Comparison of ENCODE assay signal across 23 cellular contexts in the genomic region with DNA sequence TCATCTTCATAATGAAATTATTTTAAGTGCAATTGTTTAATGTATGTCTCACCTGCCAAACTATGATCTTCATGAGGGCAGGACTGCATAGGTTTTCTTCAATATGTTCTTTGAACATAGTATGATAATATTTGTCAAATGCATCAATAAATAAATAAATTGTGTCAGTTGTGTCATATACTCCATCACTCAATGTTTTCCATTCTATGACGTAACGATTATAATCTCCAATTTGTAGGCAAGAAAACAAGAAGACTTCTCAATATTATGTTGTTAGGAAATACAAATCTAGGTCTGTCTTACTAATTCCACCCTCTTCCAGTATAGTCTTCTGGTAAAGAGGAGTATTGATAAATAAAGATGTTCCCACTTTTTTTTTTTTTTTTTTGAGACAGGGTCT.
"Had no signal": no experiment of that assay in that cellular context is flagged by ENCODE, and none has a peak within 500 bp of the region (broad histone marks: within the 10 kb centered on the region; RNA-seq: fewer than 3 reads in every experiment).

No MANE protein-coding gene starts in this region.

- H3K36me3 Mint-ChIP-seq: naive thymus-derived CD4-positive, alpha-beta T cell had no signal

- H3K9me3 ChIP-seq: esophagus squamous epithelium, gastrocnemius medialis, heart right ventricle, left lung, lower lobe of right lung had no signal

- ATAC-seq: effector memory CD8-positive, alpha-beta T cell; esophagus mucosa; gastrocnemius medialis; heart right ventricle; left cardiac atrium; left lung; left ventricle myocardium superior; lower lobe of right lung; naive thymus-derived CD4-positive, alpha-beta T cell had no signal

- H3K27me3 ChIP-seq: esophagus squamous epithelium, gastrocnemius medialis, left lung had no signal

- DNase-seq: cortex of kidney; effector CD8-positive, alpha-beta T cell; effector memory CD8-positive, alpha-beta T cell; endodermal cell; erythroblast; esophagus squamous epithelium; foreskin fibroblast; foreskin melanocyte; gastrocnemius medialis; glutamatergic neuron; head of caudate nucleus; heart right ventricle; hippocampal formation; left cardiac atrium; left lung; left ventricle myocardium superior; lower lobe of right lung; mesendoderm; midbrain; naive thymus-derived CD4-positive, alpha-beta T cell had no signal

- H3K27ac ChIP-seq: epithelial cell of prostate, esophagus squamous epithelium, gastrocnemius medialis, heart right ventricle, left lung, lower lobe of right lung had no signal

- H3K4me1 ChIP-seq: left lung, lower lobe of right lung had no signal

- H3K36me3 ChIP-seq: esophagus squamous epithelium, gastrocnemius medialis, heart right ventricle, left lung, lower lobe of right lung had no signal

- H3K27me3 Mint-ChIP-seq: effector memory CD8-positive, alpha-beta T cell had no signal

- H3K4me3 ChIP-seq: esophagus squamous epithelium, gastrocnemius medialis, heart right ventricle, left lung, lower lobe of right lung had no signal

- H3K27ac Mint-ChIP-seq: dendritic cell treated with granulocyte-macrophage colony-stimulating factor and Interleukin-4, amounts not matched to agents 40 ng/mL and 50 ng/mL, for 4 days; effector memory CD8-positive, alpha-beta T cell; endodermal cell; naive thymus-derived CD4-positive, alpha-beta T cell had no signal

- H3K9me3 Mint-ChIP-seq: dendritic cell treated with granulocyte-macrophage colony-stimulating factor and Interleukin-4, amounts not matched to agents 40 ng/mL and 50 ng/mL, for 4 days; endodermal cell had no signal

- H3K4me3 Mint-ChIP-seq: dendritic cell treated with granulocyte-macrophage colony-stimulating factor and Interleukin-4, amounts not matched to agents 40 ng/mL and 50 ng/mL, for 4 days; effector memory CD8-positive, alpha-beta T cell; endodermal cell; naive thymus-derived CD4-positive, alpha-beta T cell had no signal

- H3K4me1 Mint-ChIP-seq: naive thymus-derived CD4-positive, alpha-beta T cell had no signal
